12 cellular contexts compared by ENCODE assay signal in genomic region chr12:31301311-31301710, GRCh38.
"Had no signal": no experiment of that assay in that cellular context is flagged by ENCODE, and none has a peak within 500 bp of the region (broad histone marks: within the 10 kb centered on the region; RNA-seq: fewer than 3 reads in every experiment).

No MANE protein-coding gene starts in this region.

- H3K9me3 ChIP-seq: mucosa of descending colon had no signal

- H3K27me3 ChIP-seq: dorsolateral prefrontal cortex, foreskin keratinocyte had no signal

- H3K4me1 ChIP-seq: foreskin keratinocyte had no signal

- H3K4me3 ChIP-seq: dorsolateral prefrontal cortex, mucosa of descending colon had no signal

- H3K27ac ChIP-seq: dorsolateral prefrontal cortex, foreskin keratinocyte, VCaP had no signal

- DNase-seq: activated CD4-positive, alpha-beta T cell treated with anti-CD3 and anti-CD28 coated beads for 48 hours; activated effector memory CD4-positive, alpha-beta T cell treated with anti-CD3 and anti-CD28 coated beads, Interleukin-2, amount 50 U/mL, for 16 hours; amniotic stem cell; dorsolateral prefrontal cortex; foreskin keratinocyte; mucosa of descending colon; occipital lobe; stimulated activated CD4-positive, alpha-beta T cell treated with anti-CD3 and anti-CD28 coated beads, Interleukin-12 subunit alpha, Interleukin-12 subunit beta, amount 100 ng/mL, for 4 hours; stimulated activated naive CD4-positive, alpha-beta T cell treated with Interleukin-2 at 50 U/mL for 16 hours; T-cell; T1000 had no signal
